ENCODE assay signal across 8 cellular contexts in the genomic region with DNA sequence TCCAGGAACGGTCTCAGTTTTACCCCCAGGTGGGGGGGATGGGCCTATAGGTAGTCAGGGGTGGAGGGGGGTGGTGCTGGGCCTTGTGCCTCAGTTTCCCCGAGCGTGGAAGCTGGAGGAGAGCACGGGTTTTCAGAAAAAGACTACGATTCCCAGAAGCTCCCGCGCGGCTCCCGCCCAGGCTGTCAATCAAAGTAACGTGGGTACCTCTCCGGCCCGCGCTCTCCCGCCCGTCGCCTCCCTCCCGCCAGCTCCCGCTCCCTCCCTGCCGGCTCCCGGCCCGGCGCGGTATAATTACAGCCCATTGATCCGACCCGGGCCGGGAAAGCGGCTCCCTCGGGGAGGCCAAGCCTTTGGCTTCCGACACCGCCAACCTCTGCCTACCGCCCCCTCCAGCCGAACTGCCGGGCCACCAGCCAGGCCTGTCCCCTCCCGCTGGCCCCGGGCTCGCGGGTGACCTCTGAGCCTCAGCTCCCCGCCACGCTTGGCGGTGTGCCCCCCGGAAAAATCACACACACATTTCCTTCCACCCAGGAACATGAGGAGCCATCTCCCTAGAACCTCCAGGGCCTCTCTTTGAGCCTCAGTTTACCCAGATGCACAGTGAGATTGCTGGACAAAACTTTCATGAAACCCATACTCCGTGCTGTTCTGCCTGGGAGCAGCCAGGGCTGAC. TPM values are rescaled to one million over a fixed set of nuclear protein-coding genes. Genes with fewer than 3 reads are reported as not detected.
A peak's percentile ranks its signal among the peaks of the same experiment; 100 is the strongest.
DNase-seq lines count a peak whose midpoint lies in the region; ATAC-seq, FAIRE-seq and TF ChIP-seq lines count a peak whose summit lies in the region.

No MANE protein-coding gene starts in this region.

- H3K4me1 ChIP-seq in spleen: peaks cover 7 to 48% (median 23%) of the 10 kb centered on the region in 6 donors

- no peaks in the 10 kb centered on the region for H3K36me3 ChIP-seq in spleen

- peaks cover 0 to 1% (median 0%) of the 10 kb centered on the region in 7 donors for H3K27me3 ChIP-seq in spleen (replicated peaks in 1 of 7)

- H3K4me3 ChIP-seq in spleen: peak overlapping the region; percentile 45 to 87 (median 58)

- peak overlapping the region; percentile 74 to 95 (median 91) for H3K27ac ChIP-seq in spleen

- peak; percentile 63 for FAIRE-seq in GM12892 (lab: Jason Lieb, UNC)
- FAIRE-seq in islet of Langerhans (lab: Jason Lieb, UNC): peak; percentile 90

- TF ChIP-seq POLR2A in GM12892 (IDR thresholded peaks at IDR 0.05; ENCODE audit: low read depth, low read length) (no peak), spleen (IDR thresholded peaks at IDR 0.05) (no peak)

- TF ChIP-seq CTCF in spleen (IDR thresholded peaks at IDR 0.05 in 8 of 11, conservative IDR thresholded peaks at IDR 0.05 in 3 of 11): no peak

- ATAC-seq in HG03108 (IDR thresholded peaks at IDR 0.05; ENCODE audit: unreplicated experiment): peak; percentile 53
- ATAC-seq in GM19463 (IDR thresholded peaks at IDR 0.05; ENCODE audit: unreplicated experiment): no peak

- intact Hi-C loops in spleen (cut with DNase I; ENCODE audit: low total_unique reads): loop anchor here (10.0 kb wide), 1 partner anchor 61 kb away; the partner anchor contains the start of gene TLE6

- 0 to 1% (median 0%) methylated on average over 4 to 42 of the region's 42 CpGs for WGBS in spleen, 5 donors

- peak; percentile 86 for DNase-seq in GM12892 (ENCODE audit: insufficient read length)
- peak; percentile 87 for DNase-seq in NCI-H2227 treated with DMSO at 0.1 percent for 48 hours (lab: John Stamatoyannopoulos, UW)
- peak; percentile 54 for DNase-seq in activated CD4-positive, CD25-positive, alpha-beta regulatory T cell treated with anti-CD3 and anti-CD28 coated beads, Interleukin-2, amount 50 U/mL, for 16 hours (ENCODE audit: low read depth, low spot score)
- DNase-seq in central memory CD4-positive, alpha-beta T cell: peak; percentile 77
- peak; percentile 94 for DNase-seq in spleen

- no peaks in the 10 kb centered on the region for H3K9me3 ChIP-seq in spleen

RNA-seq across cellular contexts. Expression of gene TLE2, which starts 7.2 kb away (rescaled TPM):
- 0.32 TPM for polyA plus RNA-seq in GM12892 (2012; ENCODE audit: missing spikeins)
- 10 to 100 TPM; 31.7 to 88.0 (median 40.2) TPM for total RNA-seq in spleen
- 10 to 100 TPM; 12.0 to 46.7 (median 22.8) TPM for polyA plus RNA-seq in spleen

RNA-seq across cellular contexts. Expression of gene TLE5, which starts 26.0 kb away (rescaled TPM):
- 137 TPM for polyA plus RNA-seq in GM12892 (2012; ENCODE audit: missing spikeins)
- total RNA-seq in spleen: 100 to 1,000 TPM; 325 to 569 (median 425) TPM
- polyA plus RNA-seq in spleen: 100 to 1,000 TPM; 428 to 618 (median 514) TPM

RNA-seq across cellular contexts. Expression of gene GNA11, which starts 57.9 kb away (rescaled TPM):
- polyA plus RNA-seq in GM12892 (2012; ENCODE audit: missing spikeins): 3.7 TPM
- 10 to 100 TPM; 22.6 to 41.5 (median 33.4) TPM for total RNA-seq in spleen
- 10 to 100 TPM in 1 of 3 donors, 1 to 10 TPM in 2; 5.1 to 22.7 (median 6.1) TPM for polyA plus RNA-seq in spleen

RNA-seq across cellular contexts. Expression of gene TLE6, which starts 58.9 kb away (rescaled TPM):
- polyA plus RNA-seq in GM12892 (2012; ENCODE audit: missing spikeins): 18.1 TPM
- 1 to 10 TPM in 5 of 7 donors, under 1 TPM in 2; 0.60 to 4.1 (median 1.4) TPM for total RNA-seq in spleen
- 1 to 10 TPM; 1.9 to 2.7 (median 2.2) TPM for polyA plus RNA-seq in spleen
